In genomic region chr2:202824901-202825300, GRCh38 we compare ENCODE assay signal across 18 cellular contexts. TPM values are rescaled to one million over a fixed set of nuclear protein-coding genes. Genes with fewer than 3 reads are reported as not detected.
DNase-seq lines count a peak whose midpoint lies in the region; ATAC-seq, FAIRE-seq and TF ChIP-seq lines count a peak whose summit lies in the region.
"Had no signal": no experiment of that assay in that cellular context is flagged by ENCODE, and none has a peak within 500 bp of the region (broad histone marks: within the 10 kb centered on the region; RNA-seq: fewer than 3 reads in every experiment).

No MANE protein-coding gene starts in this region.

- H3K23ac ChIP-seq in IMR-90 (ENCODE audit: low read depth, low read length), result no peak overlapping the region

- no peak overlapping the region for H2BK20ac ChIP-seq in IMR-90 (ENCODE audit: low read depth, low read length)

- H3K4me1 ChIP-seq in IMR-90 (ENCODE audit: control insufficient read depth, insufficient read depth, low read length) (0 out of 2 replicates have a peak, but pooled peaks cover 2% of the 10 kb centered on the region), astrocyte (ENCODE audit: insufficient read depth, low read length) (no peaks in the 10 kb centered on the region), Peyer's patch (no peaks in the 10 kb centered on the region)
- H3K4me1 ChIP-seq: BE2C had no signal

- H4K8ac ChIP-seq in IMR-90 (ENCODE audit: low read depth in 2 of 2, low read length in 2 of 2), result no peak overlapping the region

- TF ChIP-seq RAD21 in IMR-90 (IDR thresholded peaks at IDR 0.05; ENCODE audit: low read length), result no peak

- H3K9me1 ChIP-seq in IMR-90 (ENCODE audit: insufficient read depth, low read length), result peaks cover 2% of the 10 kb centered on the region; the same call in 1 of the 2 replicates

- H3K4ac ChIP-seq in IMR-90 (ENCODE audit: low read depth, low read length), result no peak overlapping the region

- dilution Hi-C loops in IMR-90 (cut with HindIII; ENCODE audit: low sequenced_read_pairs, unreplicated experiment), result no loop called here

- H3K9ac ChIP-seq in IMR-90 (ENCODE audit: low read depth, low read length), result no peak overlapping the region
- no peak overlapping the region for H3K9ac ChIP-seq in astrocyte (ENCODE audit: low read length)

- no peak overlapping the region for H2BK5ac ChIP-seq in IMR-90 (ENCODE audit: low read depth, low read length, poor library complexity, severe bottlenecking)

- H3K36me3 Mint-ChIP-seq in astrocyte (ENCODE audit: low read depth, unreplicated experiment), result no peaks in the 10 kb centered on the region
- H3K36me3 Mint-ChIP-seq: CD4-positive, alpha-beta memory T cell had no signal

- TF ChIP-seq CTCF in IMR-90 (conservative IDR thresholded peaks at IDR 0.05; ENCODE audit: low read depth, low read length) (no peak), astrocyte (IDR thresholded peaks at IDR 0.05; ENCODE audit: insufficient read depth, low read depth, low read length) (no peak), fibroblast of the aortic adventitia (IDR thresholded peaks at IDR 0.05; ENCODE audit: insufficient read depth, low read length) (no peak), Peyer's patch (IDR thresholded peaks at IDR 0.05) (no peak)

- H3K9me3 Mint-ChIP-seq in astrocyte (ENCODE audit: unreplicated experiment), result no peaks in the 10 kb centered on the region
- H3K9me3 Mint-ChIP-seq: CD4-positive, alpha-beta memory T cell had no signal

- H3K79me2 ChIP-seq in astrocyte (ENCODE audit: insufficient read depth, low read length), result no peaks in the 10 kb centered on the region

- in situ Hi-C loops in IMR-90 (cut with MboI; ENCODE audit: low sequenced_read_pairs), result no loop called here

- no peak overlapping the region for H3K4me3 Mint-ChIP-seq in astrocyte (ENCODE audit: unreplicated experiment)
- H3K4me3 Mint-ChIP-seq: CD4-positive, alpha-beta memory T cell had no signal

- H4K91ac ChIP-seq in IMR-90 (ENCODE audit: insufficient read depth, low read depth, low read length), result no peak overlapping the region

- TF ChIP-seq POLR2A in IMR-90 (IDR thresholded peaks at IDR 0.05; ENCODE audit: low read depth, low read length) (no peak), Peyer's patch (IDR thresholded peaks at IDR 0.05) (no peak)

- H3K9me3 ChIP-seq in IMR-90 (ENCODE audit: control insufficient read depth, insufficient read depth, low read length) (no peaks in the 10 kb centered on the region), astrocyte (ENCODE audit: insufficient read depth, low read depth, low read length) (no peaks in the 10 kb centered on the region), Peyer's patch (no peaks in the 10 kb centered on the region)
- H3K9me3 ChIP-seq: BE2C had no signal

- CTCF ChIA-PET in IMR-90 (lab: Yijun Ruan, JAX), result no interaction called here

- H2BK15ac ChIP-seq in IMR-90 (ENCODE audit: low read depth, low read length), result no peak overlapping the region

- no peak overlapping the region for H3K56ac ChIP-seq in IMR-90 (ENCODE audit: extremely low read depth, insufficient read depth, low read length)

- no peak overlapping the region for H2AFZ ChIP-seq in IMR-90 (replicated peaks; ENCODE audit: low read length, poor library complexity)
- H2AFZ ChIP-seq in astrocyte (ENCODE audit: low read depth, low read length), result no peak overlapping the region

- ATAC-seq in IMR-90 (ENCODE audit: low read depth), result no peak; the same call in 1 of the 2 replicates
- ATAC-seq: HCT116 had no signal

- FAIRE-seq in astrocyte (lab: Jason Lieb, UNC), result no peak
- FAIRE-seq: G401.6, GM12892, H54 had no signal

- no peak overlapping the region for H3K14ac ChIP-seq in IMR-90 (replicated peaks; ENCODE audit: low read depth, low read length)

- H2AK9ac ChIP-seq in IMR-90 (replicated peaks; ENCODE audit: low read depth, low read length, poor library complexity), result no peak overlapping the region

- no peak overlapping the region for H3K4me3 ChIP-seq in IMR-90 (ENCODE audit: insufficient read depth, low read depth, low read length)
- no peak overlapping the region for H3K4me3 ChIP-seq in astrocyte (ENCODE audit: insufficient read depth, low read depth, low read length)
- H3K4me3 ChIP-seq in fibroblast of the aortic adventitia (ENCODE audit: low read depth, low read length), result no peak overlapping the region
- H3K4me3 ChIP-seq in Peyer's patch, result no peak overlapping the region

- intact Hi-C loops in IMR-90 (cut with micrococcal nuclease), result no loop called here

- no peaks in the 10 kb centered on the region for H3K79me1 ChIP-seq in IMR-90 (ENCODE audit: low read depth in 1 of 2, low read length in 2 of 2)

- H3K27ac ChIP-seq in IMR-90 (ENCODE audit: insufficient read depth, low read length) (no peak overlapping the region), astrocyte (ENCODE audit: low read depth, low read length) (no peak overlapping the region), Peyer's patch (no peak overlapping the region)
- H3K27ac ChIP-seq: C4-2B had no signal

- H3K36me3 ChIP-seq in IMR-90 (ENCODE audit: control insufficient read depth, insufficient read depth, low read length), result no peaks in the 10 kb centered on the region
- no peaks in the 10 kb centered on the region for H3K36me3 ChIP-seq in astrocyte (ENCODE audit: insufficient read depth, low read length)
- no peaks in the 10 kb centered on the region for H3K36me3 ChIP-seq in Peyer's patch
- H3K36me3 ChIP-seq: BE2C had no signal

- H3K4me2 ChIP-seq in IMR-90 (ENCODE audit: low read depth, low read length), result no peak overlapping the region
- no peak overlapping the region for H3K4me2 ChIP-seq in astrocyte (ENCODE audit: low read length)

- POLR2A ChIA-PET in IMR-90 (lab: Charles Lee; ENCODE audit: unreplicated experiment), result interaction anchor here (0.7 kb wide), 1 partner anchor 249 kb away, joined by 3 read pairs; no protein-coding TSS in a partner anchor

- H3K27me3 Mint-ChIP-seq in astrocyte (ENCODE audit: low read depth, unreplicated experiment), result no peaks in the 10 kb centered on the region
- H3K27me3 Mint-ChIP-seq: CD4-positive, alpha-beta memory T cell had no signal

- H4K20me1 ChIP-seq in IMR-90 (ENCODE audit: insufficient read depth, low read length) (no peaks in the 10 kb centered on the region), astrocyte (ENCODE audit: insufficient read depth, low read length) (no peaks in the 10 kb centered on the region)

- peaks cover 2% of the 10 kb centered on the region for H3K4me1 Mint-ChIP-seq in astrocyte (ENCODE audit: low read depth, unreplicated experiment)
- H3K4me1 Mint-ChIP-seq: CD4-positive, alpha-beta memory T cell had no signal

- no peak overlapping the region for H3K18ac ChIP-seq in IMR-90 (ENCODE audit: low read depth, low read length)

- no peak overlapping the region for H3K27ac Mint-ChIP-seq in astrocyte (ENCODE audit: unreplicated experiment)
- H3K27ac Mint-ChIP-seq: CD4-positive, alpha-beta memory T cell had no signal

- 100% methylated on average over 1 of the region's 1 CpG; no CpG with 5 or more reads in 1 of the 2 experiments for WGBS in IMR-90 (ENCODE audit: extremely low coverage in 2 of 2, insufficient read length in 1 of 2), 2 experiments

- H2BK120ac ChIP-seq in IMR-90 (ENCODE audit: low read depth, low read length), result no peak overlapping the region

- H2AK5ac ChIP-seq in IMR-90 (ENCODE audit: low read depth, low read length), result no peak overlapping the region

- no TSS peak for BruUV-seq in IMR-90 (replicated peaks; lab: Mats Ljungman, UMichigan)

- no peak overlapping the region for H4K5ac ChIP-seq in IMR-90 (ENCODE audit: low read depth, low read length)

- H3K27me3 ChIP-seq in IMR-90 (ENCODE audit: control insufficient read depth, insufficient read depth, low read length) (no peaks in the 10 kb centered on the region), astrocyte (ENCODE audit: insufficient read depth, low read length) (no peaks in the 10 kb centered on the region), Peyer's patch (no peaks in the 10 kb centered on the region)
- H3K27me3 ChIP-seq: BE2C had no signal

- peak; percentile 16 for DNase-seq in EH (ENCODE audit: low read depth)
- peak; percentile 38 for DNase-seq in IMR-90
- DNase-seq in astrocyte (ENCODE audit: low read depth), result peak; percentile 3
- DNase-seq in fibroblast of the aortic adventitia (ENCODE audit: low read depth), result peak; percentile 12
- DNase-seq in Peyer's patch, result no peak
- no peak for DNase-seq in NCI-H1417 (lab: John Stamatoyannopoulos, UW)
- no peak for DNase-seq in SHP77 (lab: John Stamatoyannopoulos, UW)
- no peak for DNase-seq in NCI-H2227 treated with DMSO at 0.1 percent for 48 hours (lab: John Stamatoyannopoulos, UW)
- DNase-seq: ACHN; BE2C; CD4-positive, alpha-beta memory T cell; DMS79; EL had no signal

TF ChIP-seq in IMR-90, 13 proteins besides CTCF, POLR2A, EP300 and RAD21:
- TF ChIP-seq RCOR1 (IDR thresholded peaks at IDR 0.05; ENCODE audit: insufficient replicate concordance, low read length) (no peak), MXI1 (IDR thresholded peaks at IDR 0.05; ENCODE audit: borderline replicate concordance, low read depth, low read length) (no peak)

RNA-seq across cellular contexts. Expression of gene ICA1L, which starts 46.7 kb away (rescaled TPM):
- 1.8 and 1.9 TPM in 2 replicates for total RNA-seq in IMR-90 (2012; rRNA removed)
- 1.7 and 1.8 TPM in 2 replicates for polyA plus RNA-seq in IMR-90 (2012; rRNA removed)
- polyA plus RNA-seq in IMR-90 (2012; cell fraction: cytosol; rRNA removed), result 0.34 and 0.48 TPM in 2 replicates
- 1.6 and 9.3 TPM in 2 replicates for polyA plus RNA-seq in IMR-90 (2012; cell fraction: nucleus; rRNA removed; ENCODE audit: low replicate concordance)
- 2.7 and 4.9 TPM in 2 replicates for total RNA-seq in astrocyte
- total RNA-seq in fibroblast of the aortic adventitia (ENCODE audit: low replicate concordance), result 8.9 TPM in 2 replicates
- 1 to 10 TPM; 2.5 to 6.3 (median 4.9) TPM for total RNA-seq in Peyer's patch

Comparison
In these comparisons a context has a peak if more than half of its experiments do, and no peak if none do; other contexts are left out.
1. DNase-seq: peak in EH (single experiment), IMR-90 (single experiment), astrocyte (single experiment) and fibroblast of the aortic adventitia (single experiment); none in Peyer's patch (0 of 3), NCI-H1417 (0 of 3), SHP77 (0 of 2) and NCI-H2227 treated with DMSO at 0.1 percent for 48 hours (single experiment).